Comparison of ENCODE assay signal across 9 cellular contexts in the genomic region with DNA sequence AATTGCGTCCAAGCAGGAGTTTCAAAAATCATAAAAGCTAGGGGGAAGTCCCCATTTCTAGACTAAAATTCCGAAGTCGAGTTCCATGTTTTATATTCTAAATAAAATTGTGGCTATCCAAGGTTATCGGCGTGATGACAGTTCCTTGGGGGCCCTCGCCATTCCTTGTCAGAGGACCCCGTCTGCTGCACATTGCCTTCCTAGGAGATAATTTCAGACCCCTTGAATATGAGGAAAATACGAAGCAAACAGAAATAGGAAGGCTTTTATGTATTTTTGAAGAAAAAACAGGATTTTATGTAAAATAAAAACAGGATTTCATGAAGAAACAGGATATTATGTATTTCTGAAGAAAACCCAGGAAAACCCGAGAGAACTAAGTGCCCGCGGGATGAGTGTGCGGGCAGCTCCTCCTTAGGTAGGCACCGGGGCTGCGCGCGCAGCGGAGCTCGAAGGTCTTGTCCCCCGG. TPM values are rescaled to one million over a fixed set of nuclear protein-coding genes. Genes with fewer than 3 reads are reported as not detected.
A peak's percentile ranks its signal among the peaks of the same experiment; 100 is the strongest.
DNase-seq lines count a peak whose midpoint lies in the region; ATAC-seq, FAIRE-seq and TF ChIP-seq lines count a peak whose summit lies in the region.
"Had no signal": no experiment of that assay in that cellular context is flagged by ENCODE, and none has a peak within 500 bp of the region (broad histone marks: within the 10 kb centered on the region; RNA-seq: fewer than 3 reads in every experiment).

No MANE protein-coding gene starts in this region.

- no peak for ATAC-seq in pancreas
- no peak for ATAC-seq in GM21367 (IDR thresholded peaks at IDR 0.05; ENCODE audit: unreplicated experiment)

- FAIRE-seq in pancreas (lab: Jason Lieb, UNC): no peak
- FAIRE-seq: endometrium had no signal

- 28% methylated on average over 19 of the region's 19 CpGs for WGBS in esophagus muscularis mucosa
- WGBS in pancreas, 2 donors: 26 to 27% methylated on average over 19 of the region's 19 CpGs

- no peaks in the 10 kb centered on the region for H3K9me3 ChIP-seq in esophagus muscularis mucosa
- H3K9me3 ChIP-seq in pancreas: no peaks in the 10 kb centered on the region

- peaks cover 50 to 70% (median 62%) of the 10 kb centered on the region in 4 donors for H3K4me1 ChIP-seq in esophagus muscularis mucosa
- peaks cover 13 to 45% (median 23%) of the 10 kb centered on the region in 3 donors for H3K4me1 ChIP-seq in pancreas

- no peak for TF ChIP-seq EP300 in esophagus muscularis mucosa (IDR thresholded peaks at IDR 0.05)

- no peak for TF ChIP-seq CTCF in GM06990 (IDR thresholded peaks at IDR 0.05; ENCODE audit: insufficient read depth, low read length, poor library complexity, severe bottlenecking)
- TF ChIP-seq CTCF in RWPE1 (conservative IDR thresholded peaks at IDR 0.05; ENCODE audit: low read depth): no peak
- TF ChIP-seq CTCF in esophagus muscularis mucosa (IDR thresholded peaks at IDR 0.05): no peak
- TF ChIP-seq CTCF in pancreas (IDR thresholded peaks at IDR 0.05): no peak

- H3K4me3 ChIP-seq in GM06990 (replicated peaks; ENCODE audit: low read depth, low read length): peak overlapping the region; percentile 92
- H3K4me3 ChIP-seq in esophagus muscularis mucosa: peak overlapping the region; percentile 79 to 89 (median 83)
- peak overlapping the region in 3 of 4 donors; percentile 75 to 91 (median 91) for H3K4me3 ChIP-seq in pancreas

- CTCF ChIA-PET in RWPE1 (lab: Yijun Ruan, JAX): interaction anchor here (1.4 kb wide), 1 partner anchor 65 kb away, joined by 6 read pairs; no protein-coding TSS in a partner anchor

- H3K27ac ChIP-seq in RWPE1 (peak overlapping the region; percentile 76), esophagus muscularis mucosa (replicated peaks in 1 of 4) (peak overlapping the region; percentile 93 to 96 (median 96)), pancreas (peak overlapping the region; percentile 40 to 97 (median 95))

- intact Hi-C loops in esophagus muscularis mucosa (cut with DNase I): loop anchor here (2.0 kb wide), 1 partner anchor 29 kb away; a partner anchor contains a TSS
- intact Hi-C loops in pancreas (cut with DNase I): no loop called here

- H3K36me3 ChIP-seq in GM06990 (ENCODE audit: control insufficient read depth, insufficient read depth, low read length) (no peaks in the 10 kb centered on the region), esophagus muscularis mucosa (no peaks in the 10 kb centered on the region), pancreas (no peaks in the 10 kb centered on the region)

- H3K27me3 ChIP-seq in GM06990 (replicated peaks; ENCODE audit: control insufficient read depth, insufficient read depth, low read length) (no peaks in the 10 kb centered on the region), esophagus muscularis mucosa (no peaks in the 10 kb centered on the region), pancreas (no peaks in the 10 kb centered on the region)

- DNase-seq in GM06990 (ENCODE audit: extremely low read depth, insufficient read length) (no peak), RWPE1 (ENCODE audit: low spot score) (no peak), esophagus muscularis mucosa (ENCODE audit: extremely low spot score) (no peak), pancreas (peak in 1 of 6 donors; percentile 12), NCI-H1930 (lab: John Stamatoyannopoulos, UW) (no peak), NCI-H2107 (lab: John Stamatoyannopoulos, UW) (no peak)
- no peak for DNase-seq in stimulated activated CD4-positive, alpha-beta T cell treated with anti-CD3 and anti-CD28 coated beads, Interleukin-15, amount 100 ng/mL, for 24 hours

- POLR2A ChIA-PET in RWPE1 (lab: Yijun Ruan, JAX; ENCODE audit: low non-redundant PET): no interaction called here

- no peak for TF ChIP-seq POLR2A in esophagus muscularis mucosa (IDR thresholded peaks at IDR 0.05; ENCODE audit: low read depth)

RNA-seq across cellular contexts. Expression of a gene that starts 0.5 kb away (rescaled TPM):
- 10 to 100 TPM; 20.8 to 30.0 (median 26.5) TPM for total RNA-seq in esophagus muscularis mucosa
- 10 to 100 TPM; 10.2 to 18.6 (median 11.9) TPM for total RNA-seq in pancreas
- 1 to 10 TPM; 1.2 to 2.5 TPM for polyA plus RNA-seq in pancreas

RNA-seq across cellular contexts. Expression of a gene that starts 1.4 kb away (rescaled TPM):
- total RNA-seq in esophagus muscularis mucosa: 10 to 100 TPM; 13.3 to 15.0 (median 14.7) TPM
- total RNA-seq in pancreas: 1 to 10 TPM; 1.1 to 5.4 (median 2.1) TPM
- polyA plus RNA-seq in pancreas: 1 to 10 TPM; 2.7 to 4.5 TPM

RNA-seq across cellular contexts. Expression of a gene that starts 28.6 kb away (rescaled TPM):
- 1 to 10 TPM; 1.4 to 5.8 (median 2.1) TPM for total RNA-seq in esophagus muscularis mucosa
- total RNA-seq in pancreas: 1 to 10 TPM in 5 of 6 donors, under 1 TPM in 1; 0.88 to 1.9 (median 1.4) TPM
- polyA plus RNA-seq in pancreas: 1 to 10 TPM; 5.0 to 7.1 TPM

RNA-seq across cellular contexts. Expression of a gene that starts 28.8 kb away (rescaled TPM):
- total RNA-seq in esophagus muscularis mucosa: 10 to 100 TPM; 74.5 to 90.9 (median 75.7) TPM
- total RNA-seq in pancreas: 10 to 100 TPM; 17.6 to 23.7 (median 20.5) TPM
- polyA plus RNA-seq in pancreas: 10 to 100 TPM; 21.7 to 34.3 TPM
